ENCODE assay signal across 1 cellular context in the genomic region with DNA sequence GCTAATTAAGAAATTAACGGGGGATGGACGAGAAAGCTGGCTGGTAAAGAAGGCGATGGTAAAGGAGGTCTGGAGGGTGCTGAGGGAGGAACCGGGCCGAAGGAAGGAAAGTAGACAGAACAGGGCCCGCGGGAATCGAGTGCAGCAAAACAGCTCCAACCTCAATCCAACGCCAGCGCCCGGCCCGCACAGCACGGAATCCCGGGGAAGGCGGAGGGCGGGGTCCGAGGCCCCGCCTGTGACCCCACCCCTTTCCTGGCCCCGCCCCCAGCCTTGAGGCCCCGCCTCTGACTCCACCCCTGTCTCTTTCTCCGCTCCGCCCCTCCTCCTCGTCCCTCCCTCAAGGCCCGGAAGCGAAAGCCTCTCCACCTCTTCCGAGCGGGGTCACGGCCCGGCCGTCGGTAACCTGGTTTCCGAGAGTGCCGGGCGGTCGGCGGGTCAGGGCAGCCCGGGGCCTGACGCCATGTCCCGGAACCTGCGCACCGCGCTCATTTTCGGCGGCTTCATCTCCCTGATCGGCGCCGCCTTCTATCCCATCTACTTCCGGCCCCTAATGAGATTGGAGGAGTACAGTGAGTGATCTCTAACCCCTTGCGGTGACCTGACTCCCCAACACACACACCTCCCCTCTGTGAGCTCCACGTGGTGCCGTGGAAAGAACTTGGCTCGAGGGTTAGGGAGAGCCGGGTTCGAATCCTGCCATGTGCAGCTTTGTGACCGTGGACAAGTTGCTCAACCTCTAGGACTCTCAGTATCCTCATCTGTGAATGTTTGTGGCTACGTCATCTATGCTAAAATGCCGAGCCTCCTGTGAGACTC.
TF ChIP-seq lines count a peak whose summit lies in the region.

A gene (plus strand): TSS at position 370 of the 819 bp plus-strand sequence. CDS start 94 bp downstream, at position 464.

TF ChIP-seq in HCT116, 20 proteins besides CTCF, POLR2A, EP300 and RAD21 (continued from another document):
- TF ChIP-seq, protein P1, sequence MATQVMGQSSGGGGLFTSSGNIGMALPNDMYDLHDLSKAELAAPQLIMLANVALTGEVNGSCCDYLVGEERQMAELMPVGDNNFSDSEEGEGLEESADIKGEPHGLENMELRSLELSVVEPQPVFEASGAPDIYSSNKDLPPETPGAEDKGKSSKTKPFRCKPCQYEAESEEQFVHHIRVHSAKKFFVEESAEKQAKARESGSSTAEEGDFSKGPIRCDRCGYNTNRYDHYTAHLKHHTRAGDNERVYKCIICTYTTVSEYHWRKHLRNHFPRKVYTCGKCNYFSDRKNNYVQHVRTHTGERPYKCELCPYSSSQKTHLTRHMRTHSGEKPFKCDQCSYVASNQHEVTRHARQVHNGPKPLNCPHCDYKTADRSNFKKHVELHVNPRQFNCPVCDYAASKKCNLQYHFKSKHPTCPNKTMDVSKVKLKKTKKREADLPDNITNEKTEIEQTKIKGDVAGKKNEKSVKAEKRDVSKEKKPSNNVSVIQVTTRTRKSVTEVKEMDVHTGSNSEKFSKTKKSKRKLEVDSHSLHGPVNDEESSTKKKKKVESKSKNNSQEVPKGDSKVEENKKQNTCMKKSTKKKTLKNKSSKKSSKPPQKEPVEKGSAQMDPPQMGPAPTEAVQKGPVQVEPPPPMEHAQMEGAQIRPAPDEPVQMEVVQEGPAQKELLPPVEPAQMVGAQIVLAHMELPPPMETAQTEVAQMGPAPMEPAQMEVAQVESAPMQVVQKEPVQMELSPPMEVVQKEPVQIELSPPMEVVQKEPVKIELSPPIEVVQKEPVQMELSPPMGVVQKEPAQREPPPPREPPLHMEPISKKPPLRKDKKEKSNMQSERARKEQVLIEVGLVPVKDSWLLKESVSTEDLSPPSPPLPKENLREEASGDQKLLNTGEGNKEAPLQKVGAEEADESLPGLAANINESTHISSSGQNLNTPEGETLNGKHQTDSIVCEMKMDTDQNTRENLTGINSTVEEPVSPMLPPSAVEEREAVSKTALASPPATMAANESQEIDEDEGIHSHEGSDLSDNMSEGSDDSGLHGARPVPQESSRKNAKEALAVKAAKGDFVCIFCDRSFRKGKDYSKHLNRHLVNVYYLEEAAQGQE (IDR thresholded peaks at IDR 0.05; ENCODE audit: low read depth), result no peak
